33 cellular contexts compared by ENCODE assay signal in the genomic region with DNA sequence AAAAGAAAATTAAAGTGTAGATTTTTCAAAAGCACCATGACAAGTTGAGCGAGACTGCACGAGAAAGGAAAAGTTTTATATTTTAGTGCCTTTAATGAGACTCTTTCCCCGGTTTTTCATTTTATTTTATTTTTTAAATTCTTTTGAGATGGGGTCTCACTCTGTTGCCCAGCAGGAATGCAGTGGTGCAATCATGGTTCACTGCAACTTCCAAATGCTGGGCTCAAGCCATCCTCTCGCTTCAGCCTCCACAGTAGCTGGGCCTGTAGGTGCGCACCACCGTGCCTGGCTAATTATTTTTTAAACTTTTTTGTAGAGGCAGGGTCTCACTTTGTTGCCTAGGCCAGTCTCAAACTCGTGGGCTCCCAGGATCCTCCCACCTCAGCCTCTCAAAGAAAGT. TPM values are rescaled to one million over a fixed set of nuclear protein-coding genes. Genes with fewer than 3 reads are reported as not detected.
"Had no signal": no experiment of that assay in that cellular context is flagged by ENCODE, and none has a peak within 500 bp of the region (broad histone marks: within the 10 kb centered on the region; RNA-seq: fewer than 3 reads in every experiment).

No MANE protein-coding gene starts in this region.

- H3K4me3 ChIP-seq: ovary, psoas muscle, right lobe of liver, sigmoid colon, suprapubic skin, testis, tibial artery, transverse colon, upper lobe of left lung, vagina had no signal

- FAIRE-seq: small intestine, urothelium cell line had no signal

- H3K4me3 Mint-ChIP-seq: natural killer cell treated with Interleukin-12 subunit alpha and Interleukin-12 subunit beta and Interleukin-15 and Interleukin-18, amount 100 ng/mL, for 72 hours; nephron progenitor cell; neural crest cell; stimulated activated memory B cell treated with anti-CD40 and anti-IgM and Interleukin-4, amounts not matched to agents 10 μg/mL and 1 μg/mL and 100 μg/mL, for 72 hours; stimulated activated naive CD8-positive, alpha-beta T cell treated with anti-CD3 and anti-CD28 coated beads, Interleukin-15, amount 100 ng/mL, for 72 hours had no signal

- H3K27ac ChIP-seq: neutrophil, ovary, parathyroid adenoma, psoas muscle, right lobe of liver, sigmoid colon, suprapubic skin, testis, tibial artery, transverse colon, upper lobe of left lung, vagina had no signal

- H3K27me3 Mint-ChIP-seq: stimulated activated memory B cell treated with anti-CD40 and anti-IgM and Interleukin-4, amounts not matched to agents 10 μg/mL and 1 μg/mL and 100 μg/mL, for 72 hours; stimulated activated naive CD8-positive, alpha-beta T cell treated with anti-CD3 and anti-CD28 coated beads, Interleukin-15, amount 100 ng/mL, for 72 hours had no signal

- H3K4me1 Mint-ChIP-seq: neural crest cell had no signal

- H2AFZ ChIP-seq: parathyroid adenoma had no signal

- H3K27ac Mint-ChIP-seq: natural killer cell treated with Interleukin-12 subunit alpha and Interleukin-12 subunit beta and Interleukin-15 and Interleukin-18, amount 100 ng/mL, for 72 hours; nephron progenitor cell; progenitor cell of endocrine pancreas had no signal

- H3K79me2 ChIP-seq: parathyroid adenoma had no signal

- H3K36me3 ChIP-seq: neutrophil, ovary, right lobe of liver, sigmoid colon, suprapubic skin, tibial artery, transverse colon, upper lobe of left lung, vagina had no signal

- DNase-seq: naive B cell; naive thymus-derived CD8-positive, alpha-beta T cell; nephron progenitor cell; nucleus accumbens; ovary; posterior cingulate gyrus; psoas muscle; right lobe of liver; sigmoid colon; small intestine; stimulated activated CD4-positive, alpha-beta T cell treated with anti-CD3 and anti-CD28 coated beads, Interleukin-15, amount 100 ng/mL, for 24 hours; stimulated activated CD4-positive, alpha-beta T cell treated with anti-CD3 and anti-CD28 coated beads, Interleukin-4, amount 100 ng/mL, for 1 hour; stimulated activated CD4-positive, alpha-beta T cell treated with anti-CD3 and anti-CD28 coated beads, Interleukin-4, amount 100 ng/mL, for 4 hours; stimulated activated CD8-positive, alpha-beta memory T cell treated with anti-CD3 and anti-CD28 coated beads, Interleukin-4, amount 100 ng/mL, for 48 hours; stimulated activated naive CD4-positive, alpha-beta T cell; stimulated activated naive CD8-positive, alpha-beta T cell treated with anti-CD3 and anti-CD28 coated beads, Interleukin-15, amount 100 ng/mL, for 72 hours; stimulated activated naive CD8-positive, alpha-beta T cell treated with anti-CD3 and anti-CD28 coated beads, Interleukin-15, Interleukin-2, amounts not matched to agents 100 U/mL and 50 U/mL, for 24 hours; substantia nigra; testis; tibial artery; transverse colon; upper lobe of left lung had no signal

- H3K9me3 ChIP-seq: neutrophil, ovary, right lobe of liver, suprapubic skin, testis, transverse colon, vagina had no signal

- H3K27me3 ChIP-seq: ovary, right lobe of liver, testis, transverse colon, upper lobe of left lung, vagina had no signal

- H3K36me3 Mint-ChIP-seq: naive B cell; stimulated activated memory B cell treated with anti-CD40 and anti-IgM and Interleukin-4, amounts not matched to agents 10 μg/mL and 1 μg/mL and 100 μg/mL, for 72 hours had no signal

- H3K9ac ChIP-seq: parathyroid adenoma had no signal

- H3K4me1 ChIP-seq: parathyroid adenoma, psoas muscle had no signal

- ATAC-seq: naive thymus-derived CD8-positive, alpha-beta T cell; natural killer cell treated with Interleukin-12 subunit alpha and Interleukin-12 subunit beta and Interleukin-15 and Interleukin-18, amount 100 ng/mL, for 72 hours; psoas muscle; right cardiac atrium; right lobe of liver; stimulated activated memory B cell treated with anti-CD40 and anti-IgM and Interleukin-4, amounts not matched to agents 10 μg/mL and 1 μg/mL and 100 μg/mL, for 72 hours; stimulated activated naive CD8-positive, alpha-beta T cell treated with anti-CD3 and anti-CD28 coated beads, Interleukin-15, amount 100 ng/mL, for 72 hours; stimulated activated naive CD8-positive, alpha-beta T cell treated with anti-CD3 and anti-CD28 coated beads, Interleukin-15, Interleukin-2, amounts not matched to agents 100 U/mL and 50 U/mL, for 24 hours had no signal

RNA-seq across cellular contexts. Expression of gene P2RX1, which starts 53.7 kb away (rescaled TPM):
- total RNA-seq: neural crest cell, renal cortical epithelial cell had no signal
- polyA plus RNA-seq: naive thymus-derived CD8-positive, alpha-beta T cell had no signal
